Comparison of ENCODE assay signal across 17 cellular contexts in genomic region chr22:25824828-25825474, GRCh38.
"Had no signal": no experiment of that assay in that cellular context is flagged by ENCODE, and none has a peak within 500 bp of the region (broad histone marks: within the 10 kb centered on the region; RNA-seq: fewer than 3 reads in every experiment).

No MANE protein-coding gene starts in this region.

- ATAC-seq: activated CD4-positive, alpha-beta T cell treated with anti-CD3 and anti-CD28 coated beads for 36 hours; mucosa of descending colon; naive thymus-derived CD4-positive, alpha-beta T cell; stimulated activated naive CD8-positive, alpha-beta T cell treated with anti-CD3 and anti-CD28 coated beads, Interleukin-15, amount 100 ng/mL, for 72 hours had no signal

- H3K27ac ChIP-seq: coronary artery, esophagus squamous epithelium, left ventricle myocardium inferior, skin epidermis had no signal

- H3K4me1 ChIP-seq: esophagus squamous epithelium had no signal

- H3K4me3 ChIP-seq: coronary artery, esophagus squamous epithelium, left ventricle myocardium inferior, mucosa of descending colon, skin epidermis had no signal

- FAIRE-seq: endothelial cell of umbilical vein, kidney had no signal

- DNase-seq: activated CD4-positive, alpha-beta memory T cell treated with anti-CD3 and anti-CD28 coated beads, Interleukin-2, amount 10 ng/mL, durations not matched to agents 7 days and 5 days; activated CD4-positive, alpha-beta T cell treated with anti-CD3 and anti-CD28 coated beads for 36 hours; activated effector memory CD4-positive, alpha-beta T cell treated with Interleukin-2 at 50 U/mL for 16 hours; activated naive CD4-positive, alpha-beta T cell treated with anti-CD3 and anti-CD28 coated beads, Interleukin-2, amount 50 U/mL, for 16 hours; activated T-cell treated with anti-CD3 and anti-CD28 coated beads, Interleukin-2, amount 50 U/mL, for 24 hours; effector CD4-positive, alpha-beta T cell; esophagus squamous epithelium; kidney; left ventricle myocardium inferior; mucosa of descending colon; naive thymus-derived CD4-positive, alpha-beta T cell; stimulated activated CD4-positive, alpha-beta T cell treated with anti-CD3 and anti-CD28 coated beads, Interleukin-4, amount 100 ng/mL, for 4 hours; stimulated activated naive CD8-positive, alpha-beta T cell treated with anti-CD3 and anti-CD28 coated beads, Interleukin-15, amount 100 ng/mL, for 72 hours; T-helper 2 cell had no signal

- H3K9me3 ChIP-seq: esophagus squamous epithelium, mucosa of descending colon had no signal

- H3K36me3 ChIP-seq: esophagus squamous epithelium had no signal
